2 cellular contexts compared by ENCODE assay signal in the genomic region with DNA sequence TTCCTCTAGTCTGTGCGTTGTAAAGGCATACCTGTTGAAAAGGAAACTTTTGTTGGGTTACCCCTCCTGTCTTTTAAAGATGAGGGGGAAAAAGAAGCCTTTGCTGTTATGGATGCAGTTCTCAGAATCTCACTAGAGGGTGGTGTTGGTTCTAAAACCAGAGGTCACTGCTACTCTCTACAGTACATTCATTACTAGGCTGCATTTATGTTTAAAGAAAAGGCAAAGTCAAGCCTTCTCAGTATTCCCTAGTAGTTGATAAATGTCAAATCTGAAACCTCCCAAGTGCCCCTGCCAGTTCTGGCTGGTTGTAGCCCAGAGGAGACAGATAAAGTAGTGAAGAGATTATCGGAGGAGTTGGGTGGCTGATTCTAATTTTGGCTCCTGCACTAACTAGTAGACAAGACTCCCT.
A peak's percentile ranks its signal among the peaks of the same experiment; 100 is the strongest.
TF ChIP-seq lines count a peak whose summit lies in the region.

No MANE protein-coding gene starts in this region.

TF ChIP-seq in IMR-90, 13 proteins besides CTCF, POLR2A, EP300 and RAD21:
- TF ChIP-seq SMC3 (IDR thresholded peaks at IDR 0.05; ENCODE audit: low read depth, low read length) (peak; percentile 93), MXI1 (IDR thresholded peaks at IDR 0.05; ENCODE audit: borderline replicate concordance, low read depth, low read length) (no peak), NFE2L2 (IDR thresholded peaks at IDR 0.05; ENCODE audit: low read depth, low read length) (no peak)

TF ChIP-seq in SK-N-SH, 30 proteins besides CTCF, POLR2A, EP300 and RAD21:
- TF ChIP-seq NRF1 (IDR thresholded peaks at IDR 0.05; ENCODE audit: low read depth, low read length) = 0 out of 2 replicates have a peak, but pooled peaks have one; percentile 10
- no peak for TF ChIP-seq NFIC (IDR thresholded peaks at IDR 0.05; ENCODE audit: borderline replicate concordance)
- TF ChIP-seq SMC3 (IDR thresholded peaks at IDR 0.05; ENCODE audit: low read depth, low read length) = peak; percentile 95
- no peak for TF ChIP-seq ELF1 (IDR thresholded peaks at IDR 0.05)
- TF ChIP-seq, protein P1, sequence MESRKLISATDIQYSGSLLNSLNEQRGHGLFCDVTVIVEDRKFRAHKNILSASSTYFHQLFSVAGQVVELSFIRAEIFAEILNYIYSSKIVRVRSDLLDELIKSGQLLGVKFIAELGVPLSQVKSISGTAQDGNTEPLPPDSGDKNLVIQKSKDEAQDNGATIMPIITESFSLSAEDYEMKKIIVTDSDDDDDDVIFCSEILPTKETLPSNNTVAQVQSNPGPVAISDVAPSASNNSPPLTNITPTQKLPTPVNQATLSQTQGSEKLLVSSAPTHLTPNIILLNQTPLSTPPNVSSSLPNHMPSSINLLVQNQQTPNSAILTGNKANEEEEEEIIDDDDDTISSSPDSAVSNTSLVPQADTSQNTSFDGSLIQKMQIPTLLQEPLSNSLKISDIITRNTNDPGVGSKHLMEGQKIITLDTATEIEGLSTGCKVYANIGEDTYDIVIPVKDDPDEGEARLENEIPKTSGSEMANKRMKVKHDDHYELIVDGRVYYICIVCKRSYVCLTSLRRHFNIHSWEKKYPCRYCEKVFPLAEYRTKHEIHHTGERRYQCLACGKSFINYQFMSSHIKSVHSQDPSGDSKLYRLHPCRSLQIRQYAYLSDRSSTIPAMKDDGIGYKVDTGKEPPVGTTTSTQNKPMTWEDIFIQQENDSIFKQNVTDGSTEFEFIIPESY (IDR thresholded peaks at IDR 0.05; ENCODE audit: borderline replicate concordance, low read depth) = no peak
